In the genomic region with DNA sequence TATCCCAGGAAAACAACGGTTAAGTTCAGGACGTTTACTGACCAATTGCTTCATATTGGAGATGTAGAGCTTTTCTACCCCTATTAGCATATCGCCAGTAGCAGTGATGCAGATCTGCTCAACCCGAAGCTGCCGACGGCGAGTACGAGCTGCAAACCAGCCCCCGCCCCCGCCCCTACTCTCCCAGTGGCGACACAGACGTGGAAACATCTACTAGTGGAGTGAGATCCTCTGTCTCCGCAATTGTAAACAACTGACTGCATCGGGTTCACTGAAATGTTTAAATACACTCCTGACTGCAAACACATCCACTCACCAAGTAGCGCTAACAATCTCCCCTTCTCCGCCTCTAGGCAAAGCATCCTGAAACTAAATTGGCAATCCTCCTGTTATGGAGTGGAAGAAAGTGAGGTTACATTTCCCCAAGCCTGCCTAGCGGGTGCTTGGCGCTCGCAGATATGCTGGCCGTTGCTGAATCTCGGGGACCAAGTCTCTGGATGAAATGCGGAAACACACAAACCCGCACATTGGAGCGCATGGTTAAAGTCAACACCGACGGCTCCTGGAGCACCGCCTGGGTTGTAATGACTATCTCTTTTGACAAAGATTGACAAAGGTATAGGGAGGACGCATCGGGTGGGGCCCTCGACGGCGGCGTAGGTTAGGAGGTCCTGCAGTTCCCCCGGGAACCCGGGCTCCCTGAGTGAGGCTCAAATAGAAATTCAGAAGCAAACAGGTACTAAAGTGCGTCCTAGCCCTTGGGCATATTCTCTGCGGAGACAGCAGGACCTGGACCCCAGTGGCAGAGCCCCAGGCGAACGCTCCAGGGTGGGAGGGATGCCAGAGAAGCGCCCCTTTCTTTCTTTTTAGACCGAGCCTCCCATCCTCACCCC, we compare ENCODE assay signal across 10 cellular contexts.
DNase-seq lines count a peak whose midpoint lies in the region; ATAC-seq and TF ChIP-seq lines count a peak whose summit lies in the region.
"Had no signal": no experiment of that assay in that cellular context is flagged by ENCODE, and none has a peak within 500 bp of the region (broad histone marks: within the 10 kb centered on the region; RNA-seq: fewer than 3 reads in every experiment).

No MANE protein-coding gene starts in this region.

- no peak for ATAC-seq in Right ventricle myocardium inferior
- ATAC-seq in GM19395 (IDR thresholded peaks at IDR 0.05; ENCODE audit: unreplicated experiment) = no peak

- no peaks in the 10 kb centered on the region for H3K4me1 ChIP-seq in left ventricle myocardium inferior
- H3K4me1 ChIP-seq in urinary bladder (ENCODE audit: insufficient read depth) = no peaks in the 10 kb centered on the region

- no peak overlapping the region for H3K27ac Mint-ChIP-seq in activated naive CD8-positive, alpha-beta T cell treated with anti-CD3 and anti-CD28 coated beads for 36 hours
- no peak overlapping the region for H3K27ac Mint-ChIP-seq in mesothelial cell of epicardium
- H3K27ac Mint-ChIP-seq: activated B cell treated with CpG ODN at 0.5 μM for 24 hours had no signal

- H3K4me3 ChIP-seq in left ventricle myocardium inferior (peak overlapping the region; percentile 58), urinary bladder (ENCODE audit: low read depth, low read length) (peak overlapping the region; percentile 9)

- H3K27me3 ChIP-seq in left ventricle myocardium inferior (ENCODE audit: low read depth) = peaks cover 45% of the 10 kb centered on the region

- no peaks in the 10 kb centered on the region for H3K36me3 Mint-ChIP-seq in activated naive CD8-positive, alpha-beta T cell treated with anti-CD3 and anti-CD28 coated beads for 36 hours
- H3K36me3 Mint-ChIP-seq in mesothelial cell of epicardium = no peaks in the 10 kb centered on the region

- peak overlapping the region; percentile 64 for H3K4me3 Mint-ChIP-seq in activated naive CD8-positive, alpha-beta T cell treated with anti-CD3 and anti-CD28 coated beads for 36 hours
- peak overlapping the region; percentile 93 for H3K4me3 Mint-ChIP-seq in mesothelial cell of epicardium
- H3K4me3 Mint-ChIP-seq: activated B cell treated with CpG ODN at 0.5 μM for 24 hours had no signal

- DNase-seq in left ventricle myocardium inferior (peak; percentile 9), Right ventricle myocardium inferior (ENCODE audit: missing footprints) (no peak), mesothelial cell of epicardium (ENCODE audit: low spot score in 2 of 2, unreplicated experiment in 2 of 2) (no peak), DMS79 treated with DMSO at 0.1 percent for 48 hours (lab: John Stamatoyannopoulos, UW) (no peak), NK-92 (lab: John Stamatoyannopoulos, UW; ENCODE audit: unreplicated experiment) (no peak)
- no peak for DNase-seq in activated naive CD8-positive, alpha-beta T cell treated with anti-CD3 and anti-CD28 coated beads for 36 hours
- DNase-seq: activated B cell treated with CpG ODN at 0.5 μM for 24 hours, MV-4-11 had no signal

- H3K36me3 ChIP-seq in left ventricle myocardium inferior (no peaks in the 10 kb centered on the region), urinary bladder (ENCODE audit: insufficient read depth) (no peaks in the 10 kb centered on the region)

- peaks cover 53% of the 10 kb centered on the region for H3K27me3 Mint-ChIP-seq in activated naive CD8-positive, alpha-beta T cell treated with anti-CD3 and anti-CD28 coated beads for 36 hours
- H3K27me3 Mint-ChIP-seq in mesothelial cell of epicardium (ENCODE audit: low read depth) = peaks cover 86% of the 10 kb centered on the region

- peaks cover 13% of the 10 kb centered on the region for H3K4me1 Mint-ChIP-seq in activated naive CD8-positive, alpha-beta T cell treated with anti-CD3 and anti-CD28 coated beads for 36 hours
- H3K4me1 Mint-ChIP-seq in mesothelial cell of epicardium = peaks cover 31% of the 10 kb centered on the region

- WGBS in urinary bladder = 1% methylated on average over 41 of the region's 41 CpGs

- H3K9me3 ChIP-seq in left ventricle myocardium inferior (replicated peaks) = no peaks in the 10 kb centered on the region

- no peak for TF ChIP-seq CTCF in left ventricle myocardium inferior (IDR thresholded peaks at IDR 0.05; ENCODE audit: borderline replicate concordance)
- TF ChIP-seq CTCF in mesothelial cell of epicardium (IDR thresholded peaks at IDR 0.05; ENCODE audit: unreplicated experiment) = no peak

- intact Hi-C loops in left ventricle myocardium inferior (cut with micrococcal nuclease) = no loop called here
- intact Hi-C loops in Right ventricle myocardium inferior (cut with DNase I) = no loop called here

- no peak overlapping the region for H3K27ac ChIP-seq in left ventricle myocardium inferior (replicated peaks)
- no peak overlapping the region for H3K27ac ChIP-seq in urinary bladder (ENCODE audit: low read depth)

- H3K9me3 Mint-ChIP-seq in activated naive CD8-positive, alpha-beta T cell treated with anti-CD3 and anti-CD28 coated beads for 36 hours = no peaks in the 10 kb centered on the region
- H3K9me3 Mint-ChIP-seq in mesothelial cell of epicardium = no peaks in the 10 kb centered on the region
- H3K9me3 Mint-ChIP-seq: activated B cell treated with CpG ODN at 0.5 μM for 24 hours had no signal
